In genomic region chr6:135128268-135128914, GRCh38 we compare ENCODE assay signal across 9 cellular contexts. TPM values are rescaled to one million over a fixed set of nuclear protein-coding genes. Genes with fewer than 3 reads are reported as not detected.
DNase-seq lines count a peak whose midpoint lies in the region; ATAC-seq, FAIRE-seq and TF ChIP-seq lines count a peak whose summit lies in the region.
"Had no signal": no experiment of that assay in that cellular context is flagged by ENCODE, and none has a peak within 500 bp of the region (broad histone marks: within the 10 kb centered on the region; RNA-seq: fewer than 3 reads in every experiment).

No MANE protein-coding gene starts in this region.

- peaks cover 8% of the 10 kb centered on the region for H3K4me1 Mint-ChIP-seq in GM23338
- peaks cover 75% of the 10 kb centered on the region for H3K4me1 Mint-ChIP-seq in stimulated activated naive CD8-positive, alpha-beta T cell treated with anti-CD3 and anti-CD28 coated beads, Interleukin-15, amount 100 ng/mL, for 72 hours
- H3K4me1 Mint-ChIP-seq: neural crest cell had no signal

- ATAC-seq in GM23338 (no peak), GM12878 (peak; percentile 97)
- ATAC-seq in stimulated activated naive CD8-positive, alpha-beta T cell treated with anti-CD3 and anti-CD28 coated beads, Interleukin-15, amount 100 ng/mL, for 72 hours, result peak; percentile 99

- H3K27me3 ChIP-seq in GM06990 (replicated peaks; ENCODE audit: control insufficient read depth, insufficient read depth, low read length) (no peaks in the 10 kb centered on the region), GM23338 (ENCODE audit: insufficient read depth) (no peaks in the 10 kb centered on the region), GM12878 (replicated peaks in 1 of 2; ENCODE audit: control insufficient read depth in 2 of 2, insufficient read depth in 2 of 2, low read length in 1 of 2) (no peaks in the 10 kb centered on the region), suprapubic skin (no peaks in the 10 kb centered on the region)

- H3K4me1 ChIP-seq in GM23338 (ENCODE audit: insufficient read depth) (no peaks in the 10 kb centered on the region), GM12878 (ENCODE audit: control insufficient read depth, insufficient read depth, low read length) (peaks cover 8% of the 10 kb centered on the region), suprapubic skin (peaks cover 6% of the 10 kb centered on the region)

- no peaks in the 10 kb centered on the region for H4K20me1 ChIP-seq in GM23338 (replicated peaks; ENCODE audit: insufficient read depth)
- H4K20me1 ChIP-seq in GM12878 (ENCODE audit: control insufficient read depth, insufficient read depth), result no peaks in the 10 kb centered on the region

- 49% methylated on average over 4 of the region's 4 CpGs for WGBS in GM12878 (ENCODE audit: insufficient coverage, insufficient replicate concordance, low lambda C conversion rate, missing lambda C conversion rate)
- WGBS in suprapubic skin, result 65% methylated on average over 4 of the region's 4 CpGs

- H3K4me2 ChIP-seq in GM23338 (no peak overlapping the region), GM12878 (ENCODE audit: control insufficient read depth, insufficient read depth) (peak overlapping the region; percentile 41; the same call in 1 of the 2 replicates)

- H3F3A ChIP-seq in GM23338 (replicated peaks; ENCODE audit: low read depth), result no peaks in the 10 kb centered on the region

- no peak for TF ChIP-seq CTCF in GM06990 (IDR thresholded peaks at IDR 0.05; ENCODE audit: insufficient read depth, low read length, poor library complexity, severe bottlenecking)
- TF ChIP-seq CTCF in GM23338 (conservative IDR thresholded peaks at IDR 0.05; ENCODE audit: low read depth in 2 of 2), result no peak
- TF ChIP-seq CTCF in GM12878 (IDR thresholded peaks at IDR 0.05 in 2 of 3, conservative IDR thresholded peaks at IDR 0.05 in 1 of 3; ENCODE audit: control insufficient read depth in 2 of 3, extremely low read depth in 1 of 3, insufficient read depth in 1 of 3, low read depth in 3 of 3, low read length in 3 of 3), result no peak
- no peak for TF ChIP-seq CTCF in suprapubic skin (IDR thresholded peaks at IDR 0.05)

- POLR2A ChIA-PET in GM12878 (lab: Charles Lee), result interaction anchor here (0.6 to 1.6 kb wide), 12 partner anchors 11 to 286 kb away, joined by 3 to 10 read pairs (median 4); no protein-coding TSS in a partner anchor

- H3K36me3 Mint-ChIP-seq in GM23338 (ENCODE audit: low read depth), result no peaks in the 10 kb centered on the region

- no peaks in the 10 kb centered on the region for H3K9me3 ChIP-seq in GM12878 (replicated peaks; ENCODE audit: control insufficient read depth, insufficient read depth, low read length)
- H3K9me3 ChIP-seq in suprapubic skin, result no peaks in the 10 kb centered on the region

- RAD21 ChIA-PET in GM12878 (lab: Charles Lee; ENCODE audit: unreplicated experiment), result interaction anchor here (0.7 to 2.5 kb wide), 13 partner anchors 9 to 124 kb away, joined by 3 to 30 read pairs (median 4); no protein-coding TSS in a partner anchor

- peaks cover 19% of the 10 kb centered on the region for H3K9me2 ChIP-seq in GM23338 (ENCODE audit: insufficient read depth)

- intact Hi-C loops in GM12878 (cut with micrococcal nuclease; ENCODE audit: unreplicated experiment), result no loop called here

- in situ Hi-C loops in GM12878 (cut with MboI), result no loop called here

- no peaks in the 10 kb centered on the region for H3K36me3 ChIP-seq in GM06990 (ENCODE audit: control insufficient read depth, insufficient read depth, low read length)
- no peaks in the 10 kb centered on the region for H3K36me3 ChIP-seq in GM23338 (ENCODE audit: insufficient read depth)
- no peaks in the 10 kb centered on the region for H3K36me3 ChIP-seq in GM12878 (ENCODE audit: control insufficient read depth in 2 of 2, insufficient read depth in 2 of 2, low read length in 1 of 2)
- H3K36me3 ChIP-seq in suprapubic skin, result no peaks in the 10 kb centered on the region

- H3K9ac ChIP-seq in GM12878 (ENCODE audit: control insufficient read depth, insufficient read depth, low read length), result no peak overlapping the region

- H3K27ac ChIP-seq in GM23338 (ENCODE audit: low read depth) (no peak overlapping the region), GM12878 (ENCODE audit: control insufficient read depth, insufficient read depth) (peak overlapping the region; percentile 45; the same call in 1 of the 2 replicates), suprapubic skin (no peak overlapping the region)

- no peak overlapping the region for H3K4me3 Mint-ChIP-seq in GM23338
- peak overlapping the region; percentile 65 to 80 for H3K4me3 Mint-ChIP-seq in stimulated activated naive CD8-positive, alpha-beta T cell treated with anti-CD3 and anti-CD28 coated beads, Interleukin-15, amount 100 ng/mL, for 72 hours
- H3K4me3 Mint-ChIP-seq: neural crest cell had no signal

- FAIRE-seq in GM12878 (lab: Jason Lieb, UNC), result peak; percentile 74

- no peak for TF ChIP-seq EP300 in GM12878 (IDR thresholded peaks at IDR 0.05; ENCODE audit: borderline replicate concordance in 1 of 2, control insufficient read depth in 1 of 2, low read depth in 2 of 2, low read length in 2 of 2)
- TF ChIP-seq EP300 in suprapubic skin (IDR thresholded peaks at IDR 0.05), result no peak

- TF ChIP-seq POLR2A in GM12878 (IDR thresholded peaks at IDR 0.05; ENCODE audit: low read depth, low read length) (no peak), suprapubic skin (IDR thresholded peaks at IDR 0.05) (no peak)

- H3K27me3 Mint-ChIP-seq in GM23338 (ENCODE audit: insufficient read depth, low read depth, poor library complexity), result peaks cover 5% of the 10 kb centered on the region
- H3K27me3 Mint-ChIP-seq in stimulated activated naive CD8-positive, alpha-beta T cell treated with anti-CD3 and anti-CD28 coated beads, Interleukin-15, amount 100 ng/mL, for 72 hours, result no peaks in the 10 kb centered on the region

- peak overlapping the region; percentile 83; the same call in 1 of the 2 replicates for H2AFZ ChIP-seq in GM23338
- H2AFZ ChIP-seq in GM12878 (ENCODE audit: control insufficient read depth, low read depth, low read length), result peak overlapping the region; percentile 11

- no peak for TF ChIP-seq RAD21 in GM12878 (IDR thresholded peaks at IDR 0.05; ENCODE audit: insufficient read depth, low read depth, low read length)

- DNase-seq in GM06990 (ENCODE audit: extremely low read depth, insufficient read length) (peak; percentile 55), GM23338 (ENCODE audit: low spot score) (no peak), OCI-M1 (lab: John Stamatoyannopoulos, UW) (peak; percentile 43), GM12878 (ENCODE audit: low read depth, low spot score) (no peak), NCI-H2081 treated with DMSO at 0.1 percent for 48 hours (lab: John Stamatoyannopoulos, UW) (no peak), amniotic stem cell (lab: John Stamatoyannopoulos, UW) (no peak), suprapubic skin (ENCODE audit: low spot score in 2 of 2) (no peak)
- DNase-seq in stimulated activated naive CD8-positive, alpha-beta T cell treated with anti-CD3 and anti-CD28 coated beads, Interleukin-15, amount 100 ng/mL, for 72 hours, result peak; percentile 47 to 74

- H3K79me2 ChIP-seq in GM23338 (replicated peaks; ENCODE audit: insufficient read depth) (no peaks in the 10 kb centered on the region), GM12878 (ENCODE audit: control insufficient read depth, insufficient read depth, low read length) (no peaks in the 10 kb centered on the region)

- no peaks in the 10 kb centered on the region for H3K9me3 Mint-ChIP-seq in GM23338
- H3K9me3 Mint-ChIP-seq in stimulated activated naive CD8-positive, alpha-beta T cell treated with anti-CD3 and anti-CD28 coated beads, Interleukin-15, amount 100 ng/mL, for 72 hours, result peaks cover 13 to 14% of the 10 kb centered on the region in 2 donors
- H3K9me3 Mint-ChIP-seq: neural crest cell had no signal

- H3K4me3 ChIP-seq in GM06990 (replicated peaks; ENCODE audit: low read depth, low read length) (no peak overlapping the region), GM23338 (no peak overlapping the region), GM12878 (no peak overlapping the region), suprapubic skin (no peak overlapping the region)

- no TSS peak for BruUV-seq in GM12878 (replicated peaks; lab: Mats Ljungman, UMichigan)

- H3K27ac Mint-ChIP-seq in GM23338, result no peak overlapping the region
- H3K27ac Mint-ChIP-seq in stimulated activated naive CD8-positive, alpha-beta T cell treated with anti-CD3 and anti-CD28 coated beads, Interleukin-15, amount 100 ng/mL, for 72 hours, result peak overlapping the region; percentile 95 to 99

- CTCF ChIA-PET in GM12878 (lab: Yijun Ruan, JAX), result interaction anchor here (0.6 to 3.4 kb wide), 13 partner anchors 13 to 188 kb away, joined by 3 to 21 read pairs (median 4); no protein-coding TSS in a partner anchor

- SMC1A ChIA-PET in GM12878 (lab: Charles Lee; ENCODE audit: uncharacterized antibody, unreplicated experiment), result interaction anchor here (0.7 to 7.3 kb wide), 23 partner anchors 9 to 1636 kb away, joined by 3 to 56 read pairs (median 5); partner anchors contain the start of gene HBS1L

TF ChIP-seq in GM23338, 12 proteins besides CTCF, POLR2A, EP300 and RAD21 (continues in another document):
- TF ChIP-seq STAT1 (IDR thresholded peaks at IDR 0.05; ENCODE audit: unreplicated experiment), result no peak

TF ChIP-seq in GM12878, 131 proteins besides CTCF, POLR2A, EP300 and RAD21 (continues in another document):
- no peak for TF ChIP-seq SREBF2 (IDR thresholded peaks at IDR 0.05; ENCODE audit: low read length)
- TF ChIP-seq RUNX3 (IDR thresholded peaks at IDR 0.05; ENCODE audit: low read length), result peak; percentile 92
- TF ChIP-seq TCF7 (IDR thresholded peaks at IDR 0.05; ENCODE audit: borderline replicate concordance), result no peak

RNA-seq across cellular contexts. Expression of gene MYB, which starts 52.7 kb away (rescaled TPM):
- 7.9 and 10.4 TPM in 2 replicates for total RNA-seq in GM23338 (2014; rRNA removed; shearing (Covaris generic))
- polyA plus RNA-seq in GM23338 (2016; fragmentation: Nextera tagmentation; extraction: Ambion mirVana) (3.0 and 4.2 TPM in 2 replicates), GM12878 (2011; rRNA removed) (20.3 and 20.7 TPM in 2 replicates), GM12878 (2014; fragmentation: Illumina TruSeq; extraction: Trizol) (25.2 and 32.5 TPM in 2 replicates), GM12878 (2014; fragmentation: Nextera tagmentation; extraction: Ambion mirVana) (10 to 100 TPM in 1 of 2 experiments, 1 to 10 TPM in 1; 7.0 to 10.3 TPM), GM12878 (2014; rRNA removed) (15.5 and 17.9 TPM in 2 replicates), GM12878 (2016; fragmentation: Nextera tagmentation; extraction: Ambion mirVana) (10 to 100 TPM; 24.1 to 29.8 TPM)
- total RNA-seq in GM12878 (2013; cell fraction: nucleolus; rRNA removed), result 60.0 and 65.9 TPM in 2 replicates
- total RNA-seq in GM12878 (2014; rRNA removed) (16.1 TPM in 2 replicates), GM12878 (2014; rRNA removed; fragmentation: Illumina TruSeq; extraction: Trizol) (21.8 and 23.2 TPM in 2 replicates), GM12878 (2021) (21.3 and 22.4 TPM in 2 replicates), suprapubic skin (10 to 100 TPM in 1 of 4 donors, 1 to 10 TPM in 3; 5.1 to 18.0 (median 8.8) TPM)
- polyA plus RNA-seq in GM12878 (2011; ENCODE audit: low read depth), result 16.0 TPM
- 17.6 and 27.0 TPM in 2 replicates for polyA plus RNA-seq in GM12878 (2011; cell fraction: cytosol; rRNA removed)
- polyA plus RNA-seq in GM12878 (2011; cell fraction: nucleus; rRNA removed), result 26.4 and 28.1 TPM in 2 replicates
- 16.1 and 21.0 TPM in 2 replicates for polyA plus RNA-seq in GM12878 (2012)
- 30.4 and 34.2 TPM in 2 replicates for polyA minus RNA-seq in GM12878 (2011; rRNA and poly(A)+ RNA removed)
- 12.0 and 13.7 TPM in 2 replicates for polyA minus RNA-seq in GM12878 (2011; cell fraction: cytosol; rRNA and poly(A)+ RNA removed)
- 34.0 and 50.9 TPM in 2 replicates for polyA minus RNA-seq in GM12878 (2011; cell fraction: nucleus; rRNA and poly(A)+ RNA removed)

Comparison
In these comparisons a context has a peak if more than half of its experiments do, and no peak if none do; other contexts are left out.
1. DNase-seq: peak in GM06990 (single experiment), OCI-M1 (single experiment) and stimulated activated naive CD8-positive, alpha-beta T cell treated with anti-CD3 and anti-CD28 coated beads, Interleukin-15, amount 100 ng/mL, for 72 hours (2 of 2); none in GM23338 (single experiment), GM12878 (single experiment), NCI-H2081 treated with DMSO at 0.1 percent for 48 hours (single experiment), amniotic stem cell (single experiment) and suprapubic skin (0 of 2).